21 cellular contexts compared by ENCODE assay signal in genomic region chrY:7447881-7448516, GRCh38.
A peak's percentile ranks its signal among the peaks of the same experiment; 100 is the strongest.
DNase-seq lines count a peak whose midpoint lies in the region; ATAC-seq and TF ChIP-seq lines count a peak whose summit lies in the region.
"Had no signal": no experiment of that assay in that cellular context is flagged by ENCODE, and none has a peak within 500 bp of the region (broad histone marks: within the 10 kb centered on the region; RNA-seq: fewer than 3 reads in every experiment).

No MANE protein-coding gene starts in this region.

- in situ Hi-C loops in ACHN (cut with HindIII; ENCODE audit: low pct_ligation_motif_present, low pct_unique_long_range_greater_than_20kb, low sequenced_read_pairs) = no loop called here

- no peak for TF ChIP-seq CTCF in AG10803 (conservative IDR thresholded peaks at IDR 0.05; ENCODE audit: low read length)
- no peak for TF ChIP-seq CTCF in cardiac fibroblast (IDR thresholded peaks at IDR 0.05; ENCODE audit: low read depth, low read length)

- DNase-seq in AG10803 (ENCODE audit: low read depth) = peak; percentile 89
- peak; percentile 92 for DNase-seq in LHCN-M2 (ENCODE audit: low read depth)
- peak; percentile 84 to 89 for DNase-seq in cardiac fibroblast (ENCODE audit: low read depth in 2 of 2)
- peak; percentile 13 for DNase-seq in kidney glomerular epithelial cell (lab: John Stamatoyannopoulos, UW)
- no peak for DNase-seq in ACHN
- DNase-seq in NCI-H2081 (lab: John Stamatoyannopoulos, UW) = no peak
- DNase-seq: BE2C; CD4-positive, alpha-beta memory T cell; DND-41; H7; IMR-90; Kasumi-1; MV-4-11; NCI-H1436; NCI-H2029 treated with DMSO at 0.1 percent for 48 hours; NCI-H2227 treated with DMSO at 0.1 percent for 48 hours; NCI-H526 treated with DMSO at 0.1 percent for 48 hours had no signal

- no peak overlapping the region for H3K4me3 ChIP-seq in AG10803 (ENCODE audit: low read length)
- no peak overlapping the region for H3K4me3 ChIP-seq in cardiac fibroblast (replicated peaks in 1 of 2; ENCODE audit: low read depth in 2 of 2, low read length in 2 of 2)
- H3K4me3 ChIP-seq: A549 had no signal

- ATAC-seq in HG03342 (IDR thresholded peaks at IDR 0.05; ENCODE audit: unreplicated experiment) = no peak
- no peak for ATAC-seq in GM21717 (IDR thresholded peaks at IDR 0.05; ENCODE audit: unreplicated experiment)
- ATAC-seq: A549, Panc1 had no signal

Comparison
In these comparisons a context has a peak if more than half of its experiments do, and no peak if none do; other contexts are left out.
1. DNase-seq: peak in AG10803 (single experiment), LHCN-M2 (single experiment), cardiac fibroblast (2 of 2) and kidney glomerular epithelial cell (single experiment); none in ACHN (single experiment) and NCI-H2081 (0 of 2).